25 cellular contexts compared by ENCODE assay signal in genomic region chr13:85486663-85487062, GRCh38.
"Had no signal": no experiment of that assay in that cellular context is flagged by ENCODE, and none has a peak within 500 bp of the region (broad histone marks: within the 10 kb centered on the region; RNA-seq: fewer than 3 reads in every experiment).

No MANE protein-coding gene starts in this region.

- H3K27me3 ChIP-seq: cardiac muscle cell had no signal

- H3K4me3 Mint-ChIP-seq: activated CD8-positive, alpha-beta T cell treated with anti-CD3 and anti-CD28 coated beads, Interleukin-2, amount 10 ng/mL, durations not matched to agents 7 days and 5 days; activated naive CD8-positive, alpha-beta T cell treated with anti-CD3 and anti-CD28 coated beads, Interleukin-2, amount 50 U/mL, for 24 hours; activated T-cell treated with anti-CD3 and anti-CD28 coated beads, Interleukin-2, amount 50 U/mL, for 24 hours; activated T-helper 1 cell treated with anti-CD3 and anti-CD28 coated beads, Interleukin-12 subunit alpha, Interleukin-12 subunit beta, Interleukin-2, Interleukin-4 antibody, amounts not matched to agents 30 ng/mL and 10 ng/mL and 1 ng/mL, durations not matched to agents 14 hours and 24 hours and 36 hours; brain; T-helper 1 cell treated with Interleukin-12 subunit alpha and Interleukin-12 subunit beta and Interleukin-4 antibody, amounts not matched to agents 30 μg/mL and 1 μg/mL, for 36 hours; WTC11 had no signal

- H3K4me1 Mint-ChIP-seq: activated naive CD8-positive, alpha-beta T cell treated with anti-CD3 and anti-CD28 coated beads, Interleukin-2, amount 50 U/mL, for 24 hours; brain had no signal

- H3K27ac ChIP-seq: cardiac muscle cell had no signal

- ATAC-seq: activated CD8-positive, alpha-beta T cell treated with anti-CD3 and anti-CD28 coated beads, Interleukin-2, amount 10 ng/mL, durations not matched to agents 7 days and 5 days; activated naive CD4-positive, alpha-beta T cell treated with anti-CD3 and anti-CD28 coated beads, Interleukin-2, amount 50 U/mL, for 72 hours; activated naive CD8-positive, alpha-beta T cell treated with anti-CD3 and anti-CD28 coated beads, Interleukin-2, amount 50 U/mL, for 24 hours; WTC11 had no signal

- H3K27me3 Mint-ChIP-seq: activated naive CD8-positive, alpha-beta T cell treated with anti-CD3 and anti-CD28 coated beads, Interleukin-2, amount 50 U/mL, for 24 hours; activated T-cell treated with anti-CD3 and anti-CD28 coated beads, Interleukin-2, amount 50 U/mL, for 24 hours had no signal

- H3K36me3 Mint-ChIP-seq: brain, WTC11 had no signal

- H3K36me3 ChIP-seq: cardiac muscle cell had no signal

- DNase-seq: activated CD4-positive, alpha-beta T cell treated with anti-CD3 and anti-CD28 coated beads for 48 hours; activated CD4-positive, alpha-beta T cell treated with anti-CD3 and anti-CD28 coated beads, Interleukin-2, amount 50 U/mL, for 4 hours; activated CD4-positive, CD25-positive, alpha-beta regulatory T cell treated with anti-CD3 and anti-CD28 coated beads, Interleukin-2, amount 50 U/mL, for 72 hours; activated CD8-positive, alpha-beta T cell treated with anti-CD3 and anti-CD28 coated beads, Interleukin-2, amount 10 ng/mL, durations not matched to agents 7 days and 5 days; activated effector memory CD4-positive, alpha-beta T cell treated with Interleukin-2 at 50 U/mL for 16 hours; activated naive CD4-positive, alpha-beta T cell; activated naive CD8-positive, alpha-beta T cell treated with anti-CD3 and anti-CD28 coated beads, Interleukin-2, amount 50 U/mL, for 24 hours; activated T-cell treated with anti-CD3 and anti-CD28 coated beads, Interleukin-2, amount 50 U/mL, for 24 hours; amygdala; KG1; MM.1S; NCI-H1105; NCI-H1436; NCI-H1694 treated with DMSO at 0.1 percent for 48 hours; NCI-H2029 treated with DMSO at 0.1 percent for 48 hours; NCI-H510A treated with DMSO at 0.1 percent for 48 hours; NCI-H69; NK-92 treated with Interleukin-12 subunit alpha and Interleukin-12 subunit beta, amount 100 ng/mL, for 24 hours; SHP77 treated with DMSO at 0.1 percent for 48 hours had no signal

- H3K9me3 Mint-ChIP-seq: activated T-helper 1 cell treated with anti-CD3 and anti-CD28 coated beads, Interleukin-12 subunit alpha, Interleukin-12 subunit beta, Interleukin-2, Interleukin-4 antibody, amounts not matched to agents 30 ng/mL and 10 ng/mL and 1 ng/mL, durations not matched to agents 14 hours and 24 hours and 36 hours had no signal

- H3K4me3 ChIP-seq: cardiac muscle cell had no signal

- H3K27ac Mint-ChIP-seq: activated CD8-positive, alpha-beta T cell treated with anti-CD3 and anti-CD28 coated beads, Interleukin-2, amount 10 ng/mL, durations not matched to agents 7 days and 5 days; activated naive CD4-positive, alpha-beta T cell treated with anti-CD3 and anti-CD28 coated beads, Interleukin-2, amount 50 U/mL, for 72 hours; activated naive CD8-positive, alpha-beta T cell treated with anti-CD3 and anti-CD28 coated beads, Interleukin-2, amount 50 U/mL, for 24 hours; activated T-cell treated with anti-CD3 and anti-CD28 coated beads, Interleukin-2, amount 50 U/mL, for 24 hours; activated T-helper 1 cell treated with anti-CD3 and anti-CD28 coated beads, Interleukin-12 subunit alpha, Interleukin-12 subunit beta, Interleukin-2, Interleukin-4 antibody, amounts not matched to agents 30 ng/mL and 10 ng/mL and 1 ng/mL, durations not matched to agents 14 hours and 24 hours and 36 hours; brain; T-helper 1 cell treated with Interleukin-12 subunit alpha and Interleukin-12 subunit beta and Interleukin-4 antibody, amounts not matched to agents 30 μg/mL and 1 μg/mL, for 36 hours; WTC11 had no signal
